In genomic region chr9:113519401-113520108, GRCh38 we compare ENCODE assay signal across 1 cellular context.
TF ChIP-seq lines count a peak whose summit lies in the region.

No MANE protein-coding gene starts in this region.

TF ChIP-seq in HepG2, 621 proteins besides CTCF, POLR2A, EP300 and RAD21 (continued from another document):
- TF ChIP-seq ZNF616 (CRISPR knock-in tag; IDR thresholded peaks at IDR 0.05; ENCODE audit: low read depth) = no peak
- TF ChIP-seq THAP11 (CRISPR knock-in tag; IDR thresholded peaks at IDR 0.05) = no peak
- no peak for TF ChIP-seq ZNF598 (CRISPR knock-in tag; IDR thresholded peaks at IDR 0.05; ENCODE audit: borderline replicate concordance)
- TF ChIP-seq ZNF841 (CRISPR knock-in tag; IDR thresholded peaks at IDR 0.05; ENCODE audit: borderline replicate concordance) = no peak
- TF ChIP-seq, protein P1, sequence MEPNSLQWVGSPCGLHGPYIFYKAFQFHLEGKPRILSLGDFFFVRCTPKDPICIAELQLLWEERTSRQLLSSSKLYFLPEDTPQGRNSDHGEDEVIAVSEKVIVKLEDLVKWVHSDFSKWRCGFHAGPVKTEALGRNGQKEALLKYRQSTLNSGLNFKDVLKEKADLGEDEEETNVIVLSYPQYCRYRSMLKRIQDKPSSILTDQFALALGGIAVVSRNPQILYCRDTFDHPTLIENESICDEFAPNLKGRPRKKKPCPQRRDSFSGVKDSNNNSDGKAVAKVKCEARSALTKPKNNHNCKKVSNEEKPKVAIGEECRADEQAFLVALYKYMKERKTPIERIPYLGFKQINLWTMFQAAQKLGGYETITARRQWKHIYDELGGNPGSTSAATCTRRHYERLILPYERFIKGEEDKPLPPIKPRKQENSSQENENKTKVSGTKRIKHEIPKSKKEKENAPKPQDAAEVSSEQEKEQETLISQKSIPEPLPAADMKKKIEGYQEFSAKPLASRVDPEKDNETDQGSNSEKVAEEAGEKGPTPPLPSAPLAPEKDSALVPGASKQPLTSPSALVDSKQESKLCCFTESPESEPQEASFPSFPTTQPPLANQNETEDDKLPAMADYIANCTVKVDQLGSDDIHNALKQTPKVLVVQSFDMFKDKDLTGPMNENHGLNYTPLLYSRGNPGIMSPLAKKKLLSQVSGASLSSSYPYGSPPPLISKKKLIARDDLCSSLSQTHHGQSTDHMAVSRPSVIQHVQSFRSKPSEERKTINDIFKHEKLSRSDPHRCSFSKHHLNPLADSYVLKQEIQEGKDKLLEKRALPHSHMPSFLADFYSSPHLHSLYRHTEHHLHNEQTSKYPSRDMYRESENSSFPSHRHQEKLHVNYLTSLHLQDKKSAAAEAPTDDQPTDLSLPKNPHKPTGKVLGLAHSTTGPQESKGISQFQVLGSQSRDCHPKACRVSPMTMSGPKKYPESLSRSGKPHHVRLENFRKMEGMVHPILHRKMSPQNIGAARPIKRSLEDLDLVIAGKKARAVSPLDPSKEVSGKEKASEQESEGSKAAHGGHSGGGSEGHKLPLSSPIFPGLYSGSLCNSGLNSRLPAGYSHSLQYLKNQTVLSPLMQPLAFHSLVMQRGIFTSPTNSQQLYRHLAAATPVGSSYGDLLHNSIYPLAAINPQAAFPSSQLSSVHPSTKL (CRISPR knock-in tag; IDR thresholded peaks at IDR 0.05) = peak; percentile 53; the same call in 1 of the 2 replicates
- no peak for TF ChIP-seq ZNF850 (CRISPR knock-in tag; conservative IDR thresholded peaks at IDR 0.05)
- TF ChIP-seq RXRB (CRISPR knock-in tag; IDR thresholded peaks at IDR 0.05; ENCODE audit: borderline replicate concordance) = peak; percentile 26; the same call in 1 of the 2 replicates
- TF ChIP-seq, protein P2, sequence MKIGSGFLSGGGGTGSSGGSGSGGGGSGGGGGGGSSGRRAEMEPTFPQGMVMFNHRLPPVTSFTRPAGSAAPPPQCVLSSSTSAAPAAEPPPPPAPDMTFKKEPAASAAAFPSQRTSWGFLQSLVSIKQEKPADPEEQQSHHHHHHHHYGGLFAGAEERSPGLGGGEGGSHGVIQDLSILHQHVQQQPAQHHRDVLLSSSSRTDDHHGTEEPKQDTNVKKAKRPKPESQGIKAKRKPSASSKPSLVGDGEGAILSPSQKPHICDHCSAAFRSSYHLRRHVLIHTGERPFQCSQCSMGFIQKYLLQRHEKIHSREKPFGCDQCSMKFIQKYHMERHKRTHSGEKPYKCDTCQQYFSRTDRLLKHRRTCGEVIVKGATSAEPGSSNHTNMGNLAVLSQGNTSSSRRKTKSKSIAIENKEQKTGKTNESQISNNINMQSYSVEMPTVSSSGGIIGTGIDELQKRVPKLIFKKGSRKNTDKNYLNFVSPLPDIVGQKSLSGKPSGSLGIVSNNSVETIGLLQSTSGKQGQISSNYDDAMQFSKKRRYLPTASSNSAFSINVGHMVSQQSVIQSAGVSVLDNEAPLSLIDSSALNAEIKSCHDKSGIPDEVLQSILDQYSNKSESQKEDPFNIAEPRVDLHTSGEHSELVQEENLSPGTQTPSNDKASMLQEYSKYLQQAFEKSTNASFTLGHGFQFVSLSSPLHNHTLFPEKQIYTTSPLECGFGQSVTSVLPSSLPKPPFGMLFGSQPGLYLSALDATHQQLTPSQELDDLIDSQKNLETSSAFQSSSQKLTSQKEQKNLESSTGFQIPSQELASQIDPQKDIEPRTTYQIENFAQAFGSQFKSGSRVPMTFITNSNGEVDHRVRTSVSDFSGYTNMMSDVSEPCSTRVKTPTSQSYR (CRISPR knock-in tag; IDR thresholded peaks at IDR 0.05; ENCODE audit: borderline replicate concordance) = no peak
- no peak for TF ChIP-seq TFDP2 (CRISPR knock-in tag; IDR thresholded peaks at IDR 0.05)
- TF ChIP-seq ZNF350 (CRISPR knock-in tag; IDR thresholded peaks at IDR 0.05; ENCODE audit: borderline replicate concordance, low read depth) = no peak
- 0 out of 2 replicates have a peak, but pooled peaks have one; percentile 19 for TF ChIP-seq RARA (CRISPR knock-in tag; IDR thresholded peaks at IDR 0.05)
- no peak for TF ChIP-seq SETDB1 (CRISPR knock-in tag; IDR thresholded peaks at IDR 0.05; ENCODE audit: borderline replicate concordance)
- TF ChIP-seq NAIF1 (CRISPR knock-in tag; IDR thresholded peaks at IDR 0.05; ENCODE audit: borderline replicate concordance) = no peak
- TF ChIP-seq ATRX (CRISPR knock-in tag; IDR thresholded peaks at IDR 0.05; ENCODE audit: borderline replicate concordance) = no peak
- TF ChIP-seq PAXIP1 (CRISPR knock-in tag; conservative IDR thresholded peaks at IDR 0.05) = peak; percentile 46
- peak; percentile 53 for TF ChIP-seq SAP130 (CRISPR knock-in tag; IDR thresholded peaks at IDR 0.05; ENCODE audit: low read depth)
- no peak for TF ChIP-seq ZNF792 (CRISPR knock-in tag; IDR thresholded peaks at IDR 0.05)
- TF ChIP-seq HOXA9 (CRISPR knock-in tag; IDR thresholded peaks at IDR 0.05; ENCODE audit: borderline replicate concordance) = no peak
- TF ChIP-seq MXD4 (CRISPR knock-in tag; IDR thresholded peaks at IDR 0.05) = no peak
- TF ChIP-seq ZFY (CRISPR knock-in tag; IDR thresholded peaks at IDR 0.05) = no peak
- no peak for TF ChIP-seq HINFP (CRISPR knock-in tag; IDR thresholded peaks at IDR 0.05; ENCODE audit: low read depth)
- no peak for TF ChIP-seq PHF5A (CRISPR knock-in tag; IDR thresholded peaks at IDR 0.05; ENCODE audit: low read depth, unreplicated experiment)
